In the genomic region with DNA sequence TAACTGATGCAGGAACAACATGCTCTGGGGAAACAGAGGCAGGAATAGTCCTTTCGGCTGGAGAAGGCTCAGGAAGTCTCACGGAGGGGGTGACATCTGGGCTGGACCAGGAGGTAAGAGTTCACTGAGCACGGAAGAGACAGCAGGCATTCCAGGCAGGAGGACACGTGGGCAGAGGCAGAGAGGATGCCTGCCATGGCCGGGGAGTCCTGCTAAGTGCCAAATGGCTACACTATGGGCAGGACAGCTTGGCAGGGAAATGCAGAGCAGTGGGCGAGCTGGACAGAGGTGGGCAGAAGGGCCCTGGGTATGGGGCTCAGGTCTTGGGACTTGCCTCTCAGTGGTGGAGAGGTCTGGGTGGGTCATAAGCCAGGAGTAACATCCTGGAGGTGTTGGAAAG, we compare ENCODE assay signal across 16 cellular contexts. TPM values are rescaled to one million over a fixed set of nuclear protein-coding genes. Genes with fewer than 3 reads are reported as not detected.
A peak's percentile ranks its signal among the peaks of the same experiment; 100 is the strongest.
DNase-seq lines count a peak whose midpoint lies in the region; ATAC-seq, FAIRE-seq and TF ChIP-seq lines count a peak whose summit lies in the region.
"Had no signal": no experiment of that assay in that cellular context is flagged by ENCODE, and none has a peak within 500 bp of the region (broad histone marks: within the 10 kb centered on the region; RNA-seq: fewer than 3 reads in every experiment).

No MANE protein-coding gene starts in this region.

- TF ChIP-seq EP300 in H1 (IDR thresholded peaks at IDR 0.05; ENCODE audit: borderline replicate concordance in 1 of 2, low read depth in 2 of 2, low read length in 2 of 2) = no peak

- H3K9ac ChIP-seq in H1 (replicated peaks in 1 of 4; ENCODE audit: extremely low read depth in 1 of 4, low read depth in 3 of 4, low read length in 3 of 4) = no peak overlapping the region
- H3K9ac ChIP-seq: BLaER1 had no signal

- H4K91ac ChIP-seq in H1 (replicated peaks; ENCODE audit: insufficient read length, low read length) = no peak overlapping the region

- H3K4me1 Mint-ChIP-seq in activated T-cell treated with anti-CD3 and anti-CD28 coated beads, Interleukin-2, amount 50 U/mL, for 72 hours (ENCODE audit: low read depth) = no peaks in the 10 kb centered on the region
- no peaks in the 10 kb centered on the region for H3K4me1 Mint-ChIP-seq in activated T-helper 17 cell treated with anti-CD3 and anti-CD28 coated beads, Interleukin-2, amount 50 U/mL, for 72 hours
- H3K4me1 Mint-ChIP-seq: CD8-positive, alpha-beta memory T cell had no signal

- H3K27ac ChIP-seq in H1 (ENCODE audit: low read depth, low read length) (no peak overlapping the region), osteoblast (ENCODE audit: low read depth, low read length) (no peak overlapping the region), coronary artery (no peak overlapping the region)
- H3K27ac ChIP-seq: 22Rv1, BLaER1, HL-60 had no signal

- no peaks in the 10 kb centered on the region for H3K23me2 ChIP-seq in H1 (ENCODE audit: low read depth, low read length)

- H4K20me1 ChIP-seq in H1 (replicated peaks in 1 of 2; ENCODE audit: control insufficient read depth in 1 of 2, insufficient read depth in 2 of 2, low read length in 2 of 2) (peaks cover 0 to 8% of the 10 kb centered on the region in 2 experiments), osteoblast (ENCODE audit: insufficient read depth, low read length) (peaks cover 9% of the 10 kb centered on the region)
- H4K20me1 ChIP-seq: BLaER1 had no signal

- H3K9me3 ChIP-seq in H1 (ENCODE audit: insufficient read depth in 2 of 2, low read depth in 1 of 2, low read length in 1 of 2) = no peaks in the 10 kb centered on the region
- H3K9me3 ChIP-seq in osteoblast (ENCODE audit: low read depth, low read length) = no peaks in the 10 kb centered on the region
- H3K9me3 ChIP-seq: BLaER1, Caco-2 had no signal

- ATAC-seq in activated T-cell treated with anti-CD3 and anti-CD28 coated beads, Interleukin-2, amount 50 U/mL, for 72 hours (replicated peaks in 1 of 2) = no peak
- no peak for ATAC-seq in activated T-helper 17 cell treated with anti-CD3 and anti-CD28 coated beads, Interleukin-2, amount 50 U/mL, for 72 hours (replicated peaks)
- ATAC-seq in HG02970 (IDR thresholded peaks at IDR 0.05; ENCODE audit: low FRiP score, unreplicated experiment) = no peak

- no peak for DNase-seq in activated T-cell treated with anti-CD3 and anti-CD28 coated beads, Interleukin-2, amount 50 U/mL, for 72 hours
- no peak for DNase-seq in activated T-cell treated with anti-CD3 and anti-CD28 coated beads, Interleukin-2, amount 50 U/mL, for 48 hours
- DNase-seq in H1 (ENCODE audit: low read depth in 1 of 2, low spot score in 2 of 2) = no peak
- DNase-seq in osteoblast (ENCODE audit: insufficient read length, low spot score, missing footprints) = peak; percentile 69
- DNase-seq in HEK293T (ENCODE audit: extremely low spot score) = no peak
- DNase-seq in coronary artery (ENCODE audit: low spot score) = no peak
- DNase-seq: GF-D8 had no signal

- H4K8ac ChIP-seq in H1 (ENCODE audit: extremely low read depth, insufficient read depth, low read length) = peak overlapping the region; percentile 11; the same call in 1 of the 2 replicates

- no peak overlapping the region for H3K4me2 ChIP-seq in H1 (ENCODE audit: insufficient read depth in 1 of 2, low read depth in 2 of 2, low read length in 2 of 2)
- H3K4me2 ChIP-seq in osteoblast (ENCODE audit: insufficient read depth, low read length) = no peak overlapping the region
- H3K4me2 ChIP-seq: BLaER1 had no signal

- no peak overlapping the region for H3K14ac ChIP-seq in H1 (ENCODE audit: insufficient read length)

- no peak overlapping the region for H2BK120ac ChIP-seq in H1 (replicated peaks; ENCODE audit: low read depth, low read length)

- no peak overlapping the region for H3K23ac ChIP-seq in H1 (ENCODE audit: insufficient read length)

- H2BK20ac ChIP-seq in H1 (ENCODE audit: low read length) = no peak overlapping the region

- no peaks in the 10 kb centered on the region for H3K27me3 Mint-ChIP-seq in activated T-cell treated with anti-CD3 and anti-CD28 coated beads, Interleukin-2, amount 50 U/mL, for 72 hours (ENCODE audit: low read depth)
- no peaks in the 10 kb centered on the region for H3K27me3 Mint-ChIP-seq in activated T-helper 17 cell treated with anti-CD3 and anti-CD28 coated beads, Interleukin-2, amount 50 U/mL, for 72 hours
- H3K27me3 Mint-ChIP-seq: CD8-positive, alpha-beta memory T cell had no signal

- no peak overlapping the region for H3K56ac ChIP-seq in H1 (replicated peaks; ENCODE audit: insufficient read length, low read depth, low read length)

- H2AK5ac ChIP-seq in H1 (ENCODE audit: low read depth, low read length) = no peak overlapping the region

- H3K36me3 Mint-ChIP-seq in activated T-cell treated with anti-CD3 and anti-CD28 coated beads, Interleukin-2, amount 50 U/mL, for 72 hours (ENCODE audit: insufficient read depth in 2 of 2) = peaks cover 0 to 1% of the 10 kb centered on the region in 2 donors
- H3K36me3 Mint-ChIP-seq in activated T-helper 17 cell treated with anti-CD3 and anti-CD28 coated beads, Interleukin-2, amount 50 U/mL, for 72 hours (ENCODE audit: low read depth) = no peaks in the 10 kb centered on the region
- H3K36me3 Mint-ChIP-seq: CD8-positive, alpha-beta memory T cell had no signal

- H2AFZ ChIP-seq in H1 (ENCODE audit: low read length) = no peak overlapping the region
- H2AFZ ChIP-seq in osteoblast (ENCODE audit: low read length) = no peak overlapping the region

- no peak for TF ChIP-seq POLR2A in H1 (IDR thresholded peaks at IDR 0.05; ENCODE audit: control extremely low read depth in 1 of 2, low read depth in 2 of 2, low read length in 2 of 2)

- TF ChIP-seq RAD21 in H1 (IDR thresholded peaks at IDR 0.05 in 1 of 2, conservative IDR thresholded peaks at IDR 0.05 in 1 of 2; ENCODE audit: low read depth in 2 of 2, low read length in 2 of 2) = no peak

- H3K4me3 Mint-ChIP-seq in activated T-cell treated with anti-CD3 and anti-CD28 coated beads, Interleukin-2, amount 50 U/mL, for 72 hours = no peak overlapping the region
- no peak overlapping the region for H3K4me3 Mint-ChIP-seq in activated T-helper 17 cell treated with anti-CD3 and anti-CD28 coated beads, Interleukin-2, amount 50 U/mL, for 72 hours
- H3K4me3 Mint-ChIP-seq: CD8-positive, alpha-beta memory T cell had no signal

- CTCF ChIA-PET in H1 (lab: Charles Lee; ENCODE audit: partially characterized antibody) (interaction anchor here (0.6 to 14.4 kb wide), 41 partner anchors 8 to 298 kb away, joined by 3 to 131 read pairs (median 5); a partner anchor contains a TSS), HEK293T (lab: Yijun Ruan, JAX) (interaction anchor here (1.0 to 1.9 kb wide), 9 partner anchors 9 to 211 kb away, joined by 3 to 12 read pairs (median 6); no protein-coding TSS in a partner anchor)

- POLR2A ChIA-PET in H1 (lab: Charles Lee; ENCODE audit: partially characterized antibody) = interaction anchor here (1.4 kb wide), 1 partner anchor 9 kb away, joined by 5 read pairs; no protein-coding TSS in a partner anchor
- POLR2A ChIA-PET in HEK293T (lab: Yijun Ruan, JAX) = interaction anchor here (1.0 kb wide), 1 partner anchor 18 kb away, joined by 4 read pairs; no protein-coding TSS in a partner anchor

- peaks cover 0 to 2% (median 1%) of the 10 kb centered on the region in 4 experiments; a peak in 4 of 7 replicates for H3K4me1 ChIP-seq in H1 (replicated peaks in 1 of 4; ENCODE audit: control insufficient read depth in 3 of 4, insufficient read depth in 4 of 4, low read length in 3 of 4)
- peaks cover 33% of the 10 kb centered on the region for H3K4me1 ChIP-seq in osteoblast (ENCODE audit: insufficient read depth, low read length)
- H3K4me1 ChIP-seq: BLaER1, Caco-2 had no signal

- no peak overlapping the region for H3K4ac ChIP-seq in H1 (replicated peaks; ENCODE audit: insufficient read length, low read depth, low read length)

- no peak overlapping the region for H3K4me3 ChIP-seq in H1 (ENCODE audit: extremely low read depth in 1 of 4, insufficient read depth in 2 of 4, low read depth in 3 of 4, low read length in 4 of 4)
- no peak overlapping the region for H3K4me3 ChIP-seq in osteoblast (ENCODE audit: insufficient read depth, low read length)
- no peak overlapping the region for H3K4me3 ChIP-seq in coronary artery
- H3K4me3 ChIP-seq: BLaER1 had no signal

- no peaks in the 10 kb centered on the region for H3K9me3 Mint-ChIP-seq in activated T-cell treated with anti-CD3 and anti-CD28 coated beads, Interleukin-2, amount 50 U/mL, for 72 hours
- no peaks in the 10 kb centered on the region for H3K9me3 Mint-ChIP-seq in activated T-helper 17 cell treated with anti-CD3 and anti-CD28 coated beads, Interleukin-2, amount 50 U/mL, for 72 hours
- H3K9me3 Mint-ChIP-seq: CD8-positive, alpha-beta memory T cell had no signal

- H3K79me1 ChIP-seq in H1 (ENCODE audit: low read depth, low read length) = no peaks in the 10 kb centered on the region

- no peak overlapping the region for H4K5ac ChIP-seq in H1 (ENCODE audit: insufficient read length, low read depth, low read length)

- FAIRE-seq in H1 (lab: Jason Lieb, UNC) = no peak

- H3K79me2 ChIP-seq in H1 (ENCODE audit: control insufficient read depth in 1 of 2, insufficient read depth in 2 of 2, low read length in 2 of 2) (no peaks in the 10 kb centered on the region), osteoblast (ENCODE audit: insufficient read depth, low read length) (no peaks in the 10 kb centered on the region)

- H2BK12ac ChIP-seq in H1 (ENCODE audit: low read depth, low read length) = no peak overlapping the region

- TF ChIP-seq CTCF in H1 (IDR thresholded peaks at IDR 0.05; ENCODE audit: control extremely low read depth in 1 of 3, insufficient read depth in 1 of 3, low read depth in 1 of 3, low read length in 3 of 3) (no peak), osteoblast (IDR thresholded peaks at IDR 0.05; ENCODE audit: extremely low read depth, low read depth, low read length) (no peak), coronary artery (IDR thresholded peaks at IDR 0.05) (no peak)

- peak overlapping the region; percentile 72 for H3K27ac Mint-ChIP-seq in activated T-cell treated with anti-CD3 and anti-CD28 coated beads, Interleukin-2, amount 50 U/mL, for 72 hours
- H3K27ac Mint-ChIP-seq in activated T-helper 17 cell treated with anti-CD3 and anti-CD28 coated beads, Interleukin-2, amount 50 U/mL, for 72 hours = peak overlapping the region; percentile 37
- H3K27ac Mint-ChIP-seq: CD8-positive, alpha-beta memory T cell had no signal

- H3K18ac ChIP-seq in H1 (ENCODE audit: extremely low read depth, low read length) = no peak overlapping the region

- peaks cover 0 to 11% (median 2%) of the 10 kb centered on the region in 4 experiments; a peak in 4 of 8 replicates for H3K36me3 ChIP-seq in H1 (ENCODE audit: control insufficient read depth in 2 of 4, insufficient read depth in 4 of 4, low read length in 3 of 4)
- H3K36me3 ChIP-seq in osteoblast (ENCODE audit: insufficient read depth, low read length) = no peaks in the 10 kb centered on the region

- H2BK15ac ChIP-seq in H1 (ENCODE audit: low read length) = no peak overlapping the region

- no peak overlapping the region for H2BK5ac ChIP-seq in H1 (ENCODE audit: low read depth, low read length)

- 81% methylated on average over 6 of the region's 6 CpGs; no CpG with 5 or more reads in 1 of the 2 experiments for WGBS in H1 (ENCODE audit: extremely low coverage in 1 of 2, insufficient coverage in 1 of 2, insufficient read length in 1 of 2, insufficient replicate concordance in 2 of 2, low coverage in 1 of 2, low lambda C conversion rate in 2 of 2, missing lambda C conversion rate in 1 of 2), 2 experiments

- H3K27me3 ChIP-seq in H1 (replicated peaks in 1 of 4; ENCODE audit: control insufficient read depth in 3 of 4, extremely low read depth in 1 of 4, insufficient read depth in 3 of 4, low read length in 3 of 4) (no peaks in the 10 kb centered on the region), osteoblast (ENCODE audit: insufficient read depth, low read length) (no peaks in the 10 kb centered on the region)
- H3K27me3 ChIP-seq: BLaER1 had no signal

RNA-seq across cellular contexts. Expression of a gene that starts 17.6 kb away (rescaled TPM):
- total RNA-seq in activated T-cell treated with anti-CD3 and anti-CD28 coated beads, Interleukin-2, amount 50 U/mL, for 72 hours = 10 to 100 TPM in 1 of 2 donors, 1 to 10 TPM in 1; 8.1 to 13.1 TPM
- 1 to 10 TPM; 3.5 to 4.8 TPM for total RNA-seq in activated T-helper 17 cell treated with anti-CD3 and anti-CD28 coated beads, Interleukin-2, amount 50 U/mL, for 72 hours
- 29.4 and 30.3 TPM in 2 replicates for total RNA-seq in H1 (2021; fragmentation: NEBNext Ultra II Directional; extraction: Animal tissue kit (Norgen Biotek cat#: 25700))
- 35.9 and 57.4 TPM in 2 replicates for polyA plus RNA-seq in H1 (2011; rRNA removed)
- polyA plus RNA-seq in H1 (2011; cell fraction: cytosol; rRNA removed) = 61.4 TPM
- 95.8 TPM for polyA plus RNA-seq in H1 (2011; cell fraction: nucleus; rRNA removed)
- 25.3 to 32.9 TPM (median 31.9 TPM) in 4 replicates for polyA plus RNA-seq in H1 (2012, experiment 1 of 2)
- 35.0 TPM for polyA plus RNA-seq in H1 (2012, experiment 2 of 2)
- 18.9 TPM for polyA plus RNA-seq in H1 (2013, experiment 1 of 2)
- 16.0 TPM for polyA plus RNA-seq in H1 (2013, experiment 2 of 2)
- polyA minus RNA-seq in H1 (2011; rRNA and poly(A)+ RNA removed) = 20.3 and 22.0 TPM in 2 replicates
- polyA minus RNA-seq in H1 (2011; cell fraction: cytosol; rRNA and poly(A)+ RNA removed) = 21.8 TPM
- polyA minus RNA-seq in H1 (2011; cell fraction: nucleus; rRNA and poly(A)+ RNA removed) = 21.5 TPM
- total RNA-seq in osteoblast = 28.6 and 31.8 TPM in 2 replicates

RNA-seq across cellular contexts. Expression of a gene that starts 25.3 kb away (rescaled TPM):
- total RNA-seq in activated T-cell treated with anti-CD3 and anti-CD28 coated beads, Interleukin-2, amount 50 U/mL, for 72 hours = not detected
- total RNA-seq in activated T-helper 17 cell treated with anti-CD3 and anti-CD28 coated beads, Interleukin-2, amount 50 U/mL, for 72 hours = not detected
- total RNA-seq in H1 (2021; fragmentation: NEBNext Ultra II Directional; extraction: Animal tissue kit (Norgen Biotek cat#: 25700)) = not detected in 2 replicates
- polyA plus RNA-seq in H1 (2011; rRNA removed) = not detected in 2 replicates
- not detected for polyA plus RNA-seq in H1 (2011; cell fraction: cytosol; rRNA removed)
- not detected for polyA plus RNA-seq in H1 (2011; cell fraction: nucleus; rRNA removed)
- not detected in 4 replicates for polyA plus RNA-seq in H1 (2012, experiment 1 of 2)
- polyA plus RNA-seq in H1 (2012, experiment 2 of 2) = not detected
- not detected for polyA plus RNA-seq in H1 (2013, experiment 1 of 2)
- polyA plus RNA-seq in H1 (2013, experiment 2 of 2) = not detected
- polyA minus RNA-seq in H1 (2011; rRNA and poly(A)+ RNA removed) = not detected in 2 replicates
- not detected for polyA minus RNA-seq in H1 (2011; cell fraction: cytosol; rRNA and poly(A)+ RNA removed)
- polyA minus RNA-seq in H1 (2011; cell fraction: nucleus; rRNA and poly(A)+ RNA removed) = not detected
- total RNA-seq in osteoblast = not detected in 2 replicates
- total RNA-seq: A673; Caco-2; CD8-positive, alpha-beta memory T cell; H4 had no signal
- polyA plus RNA-seq: CD8-positive, alpha-beta memory T cell had no signal
